In the genomic region with DNA sequence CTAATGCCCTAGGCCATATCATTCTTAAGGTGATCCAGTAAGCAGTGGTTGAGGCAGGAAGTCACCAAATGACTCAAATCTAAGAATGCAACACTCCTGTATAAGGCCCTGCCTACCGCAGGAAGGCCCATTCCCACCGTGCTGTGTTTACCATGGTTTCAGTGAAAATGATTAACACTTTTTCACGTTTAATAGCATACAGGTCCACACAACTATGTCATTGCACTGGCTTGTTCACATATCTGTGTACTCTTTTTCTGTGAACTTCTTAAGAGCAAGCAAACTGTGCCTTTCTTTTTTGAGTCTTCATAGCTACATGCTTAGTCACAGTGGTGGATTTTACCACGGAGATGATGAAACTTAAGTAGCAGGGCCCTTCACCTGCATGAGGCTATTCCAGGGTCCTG, we compare ENCODE assay signal across 11 cellular contexts.
DNase-seq lines count a peak whose midpoint lies in the region; ATAC-seq lines count a peak whose summit lies in the region.
"Had no signal": no experiment of that assay in that cellular context is flagged by ENCODE, and none has a peak within 500 bp of the region (broad histone marks: within the 10 kb centered on the region; RNA-seq: fewer than 3 reads in every experiment).

No MANE protein-coding gene starts in this region.

- DNase-seq in Daoy (ENCODE audit: low read depth) (peak; percentile 9), astrocyte of the hippocampus (ENCODE audit: low read depth, low spot score) (peak; percentile 42), SHP77 treated with DMSO at 0.1 percent for 48 hours (lab: John Stamatoyannopoulos, UW) (no peak), ureter (ENCODE audit: low spot score) (no peak), GOT3 (lab: John Stamatoyannopoulos, UW) (no peak)
- DNase-seq: COR-L47; stimulated activated naive B cell treated with anti-CD40 and anti-IgM and Interleukin-4, amounts not matched to agents 10 μg/mL and 1 μg/mL and 100 μg/mL, for 72 hours had no signal

- ATAC-seq in GM19452 (IDR thresholded peaks at IDR 0.05; ENCODE audit: unreplicated experiment) = peak; percentile 90
- peak; percentile 97 for ATAC-seq in HG03175 (IDR thresholded peaks at IDR 0.05; ENCODE audit: unreplicated experiment)
- ATAC-seq in HG03025 (IDR thresholded peaks at IDR 0.05; ENCODE audit: low FRiP score, unreplicated experiment) = no peak
- ATAC-seq: activated CD4-positive, CD25-positive, alpha-beta regulatory T cell treated with anti-CD3 and anti-CD28 coated beads, Interleukin-2, amount 50 U/mL, for 24 hours; stimulated activated naive B cell treated with anti-CD40 and anti-IgM and Interleukin-4, amounts not matched to agents 10 μg/mL and 1 μg/mL and 100 μg/mL, for 72 hours had no signal

Comparison
In these comparisons a context has a peak if more than half of its experiments do, and no peak if none do; other contexts are left out.
1. DNase-seq: peak in Daoy (single experiment) and astrocyte of the hippocampus (single experiment); none in SHP77 treated with DMSO at 0.1 percent for 48 hours (single experiment), ureter (single experiment) and GOT3 (single experiment).